1 cellular context compared by ENCODE assay signal in the genomic region with DNA sequence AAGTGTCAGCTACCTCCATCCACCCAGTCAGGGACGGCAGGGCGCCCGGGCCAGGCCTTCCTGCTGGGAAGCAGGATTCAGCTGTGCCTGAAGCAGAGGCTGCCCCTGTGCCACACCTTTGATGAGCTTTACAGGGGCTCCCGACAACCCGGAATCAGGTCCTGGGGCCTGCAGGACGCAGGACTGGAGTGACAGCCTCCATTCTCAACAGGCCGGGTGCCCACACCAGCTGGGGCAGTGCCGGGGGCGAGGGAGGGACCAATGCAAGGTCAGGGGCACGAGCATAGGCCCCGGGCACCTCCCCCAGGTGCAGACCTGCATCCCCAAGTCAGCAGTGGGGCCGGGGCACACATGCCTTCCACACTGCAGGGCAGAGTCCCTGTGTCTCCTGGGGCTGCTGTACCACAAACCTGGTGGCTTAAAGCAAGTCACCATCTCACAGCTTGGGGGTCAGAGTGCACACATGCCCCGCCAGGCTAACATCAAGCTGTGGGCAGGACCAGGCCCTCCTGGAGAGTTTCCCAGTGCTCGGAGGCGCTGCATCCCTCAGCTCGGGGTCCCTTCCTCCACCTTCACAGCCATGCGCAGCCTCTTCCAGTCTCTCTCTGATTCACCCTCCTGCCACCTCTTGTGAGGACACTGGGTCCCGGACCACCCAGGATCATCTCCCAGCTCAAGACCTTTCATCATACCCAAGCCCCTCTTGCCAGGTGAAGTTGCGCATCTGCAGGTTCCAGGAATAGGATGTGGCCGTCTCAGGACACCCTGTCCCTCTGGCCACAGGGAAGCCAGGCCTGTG.
TF ChIP-seq lines count a peak whose summit lies in the region.

No MANE protein-coding gene starts in this region.

TF ChIP-seq in GM23338, 12 proteins besides CTCF, POLR2A, EP300 and RAD21 (continued from another document):
- TF ChIP-seq, protein P1, sequence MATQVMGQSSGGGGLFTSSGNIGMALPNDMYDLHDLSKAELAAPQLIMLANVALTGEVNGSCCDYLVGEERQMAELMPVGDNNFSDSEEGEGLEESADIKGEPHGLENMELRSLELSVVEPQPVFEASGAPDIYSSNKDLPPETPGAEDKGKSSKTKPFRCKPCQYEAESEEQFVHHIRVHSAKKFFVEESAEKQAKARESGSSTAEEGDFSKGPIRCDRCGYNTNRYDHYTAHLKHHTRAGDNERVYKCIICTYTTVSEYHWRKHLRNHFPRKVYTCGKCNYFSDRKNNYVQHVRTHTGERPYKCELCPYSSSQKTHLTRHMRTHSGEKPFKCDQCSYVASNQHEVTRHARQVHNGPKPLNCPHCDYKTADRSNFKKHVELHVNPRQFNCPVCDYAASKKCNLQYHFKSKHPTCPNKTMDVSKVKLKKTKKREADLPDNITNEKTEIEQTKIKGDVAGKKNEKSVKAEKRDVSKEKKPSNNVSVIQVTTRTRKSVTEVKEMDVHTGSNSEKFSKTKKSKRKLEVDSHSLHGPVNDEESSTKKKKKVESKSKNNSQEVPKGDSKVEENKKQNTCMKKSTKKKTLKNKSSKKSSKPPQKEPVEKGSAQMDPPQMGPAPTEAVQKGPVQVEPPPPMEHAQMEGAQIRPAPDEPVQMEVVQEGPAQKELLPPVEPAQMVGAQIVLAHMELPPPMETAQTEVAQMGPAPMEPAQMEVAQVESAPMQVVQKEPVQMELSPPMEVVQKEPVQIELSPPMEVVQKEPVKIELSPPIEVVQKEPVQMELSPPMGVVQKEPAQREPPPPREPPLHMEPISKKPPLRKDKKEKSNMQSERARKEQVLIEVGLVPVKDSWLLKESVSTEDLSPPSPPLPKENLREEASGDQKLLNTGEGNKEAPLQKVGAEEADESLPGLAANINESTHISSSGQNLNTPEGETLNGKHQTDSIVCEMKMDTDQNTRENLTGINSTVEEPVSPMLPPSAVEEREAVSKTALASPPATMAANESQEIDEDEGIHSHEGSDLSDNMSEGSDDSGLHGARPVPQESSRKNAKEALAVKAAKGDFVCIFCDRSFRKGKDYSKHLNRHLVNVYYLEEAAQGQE (IDR thresholded peaks at IDR 0.05; ENCODE audit: unreplicated experiment): no peak
